6 cellular contexts compared by ENCODE assay signal in the genomic region with DNA sequence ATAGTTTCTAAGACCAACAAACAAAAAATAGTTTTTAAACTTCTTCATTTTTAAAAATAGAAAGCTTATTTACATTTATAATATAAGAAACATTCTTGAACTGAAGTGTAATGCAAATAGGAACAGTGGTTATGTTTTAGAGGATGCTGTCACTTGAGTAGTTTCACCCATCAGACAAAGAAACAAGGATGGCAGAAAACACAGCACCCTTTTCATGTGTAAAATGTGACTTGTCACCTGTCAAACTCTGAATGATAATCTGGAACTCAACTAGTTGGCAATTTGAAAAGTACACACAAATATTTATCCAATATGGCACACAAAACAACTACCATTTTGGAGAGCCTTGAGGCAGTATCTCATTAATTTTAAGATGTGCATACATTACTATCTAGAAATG.
DNase-seq lines count a peak whose midpoint lies in the region; ATAC-seq, FAIRE-seq and TF ChIP-seq lines count a peak whose summit lies in the region.
"Not testable (repeated sequence)": the region's sequence is repeated elsewhere in the genome, so short reads cannot be mapped to it uniquely, and the experiment has no call there.

No MANE protein-coding gene starts in this region.

- not testable (repeated sequence) for H3K56ac ChIP-seq in H1 (replicated peaks; ENCODE audit: insufficient read length, low read depth, low read length)

- DNase-seq in D721Med (ENCODE audit: insufficient read length, low spot score); GM12891 (ENCODE audit: insufficient read length, low spot score); bronchial epithelial cell (ENCODE audit: low read depth); H1 (ENCODE audit: low read depth in 1 of 2, low spot score in 2 of 2): not testable (repeated sequence)

- TF ChIP-seq EP300 in H1 (IDR thresholded peaks at IDR 0.05; ENCODE audit: borderline replicate concordance in 1 of 2, low read depth in 2 of 2, low read length in 2 of 2) = not testable (repeated sequence)
- peak; percentile 90 for TF ChIP-seq EP300 in neural cell (conservative IDR thresholded peaks at IDR 0.05; ENCODE audit: poor library complexity, severe bottlenecking)

- not testable (repeated sequence) for H3K14ac ChIP-seq in H1 (ENCODE audit: insufficient read length)

- H2AK5ac ChIP-seq in H1 (ENCODE audit: low read depth, low read length) = not testable (repeated sequence)

- H2BK5ac ChIP-seq in H1 (ENCODE audit: low read depth, low read length) = not testable (repeated sequence)

- not testable (repeated sequence) for H3K27me3 ChIP-seq in bronchial epithelial cell (ENCODE audit: control insufficient read depth, insufficient read depth, low read length); H1 (replicated peaks in 1 of 4; ENCODE audit: control insufficient read depth in 3 of 4, extremely low read depth in 1 of 4, insufficient read depth in 3 of 4, low read length in 3 of 4); neural cell (ENCODE audit: insufficient read depth, low read depth, low read length)

- not testable (repeated sequence) for H2BK15ac ChIP-seq in H1 (ENCODE audit: low read length)

- H4K8ac ChIP-seq in H1 (ENCODE audit: extremely low read depth, insufficient read depth, low read length) = not testable (repeated sequence)

- POLR2A ChIA-PET in H1 (lab: Charles Lee; ENCODE audit: partially characterized antibody) = not testable (repeated sequence)

- not testable (repeated sequence) for H3K4me2 ChIP-seq in H1 (ENCODE audit: insufficient read depth in 1 of 2, low read depth in 2 of 2, low read length in 2 of 2); neural cell (ENCODE audit: low read length)

- H3K9ac ChIP-seq in H1 (replicated peaks in 1 of 4; ENCODE audit: extremely low read depth in 1 of 4, low read depth in 3 of 4, low read length in 3 of 4); neural cell (ENCODE audit: low read length): not testable (repeated sequence)

- not testable (repeated sequence) for TF ChIP-seq POLR2A in GM12891 (IDR thresholded peaks at IDR 0.05; ENCODE audit: low read depth, low read length); H1 (IDR thresholded peaks at IDR 0.05; ENCODE audit: control extremely low read depth in 1 of 2, low read depth in 2 of 2, low read length in 2 of 2)

- H2BK12ac ChIP-seq in H1 (ENCODE audit: low read depth, low read length) = not testable (repeated sequence)

- H4K5ac ChIP-seq in H1 (ENCODE audit: insufficient read length, low read depth, low read length) = not testable (repeated sequence)

- H4K91ac ChIP-seq in H1 (replicated peaks; ENCODE audit: insufficient read length, low read length) = not testable (repeated sequence)

- not testable (repeated sequence) for H3K23me2 ChIP-seq in H1 (ENCODE audit: low read depth, low read length)

- not testable (repeated sequence) for H2BK120ac ChIP-seq in H1 (replicated peaks; ENCODE audit: low read depth, low read length)

- not testable (repeated sequence) for H3K79me2 ChIP-seq in H1 (ENCODE audit: control insufficient read depth in 1 of 2, insufficient read depth in 2 of 2, low read length in 2 of 2); neural cell (replicated peaks; ENCODE audit: insufficient read depth, low read length)

- not testable (repeated sequence) for H4K20me1 ChIP-seq in H1 (replicated peaks in 1 of 2; ENCODE audit: control insufficient read depth in 1 of 2, insufficient read depth in 2 of 2, low read length in 2 of 2); neural cell (ENCODE audit: insufficient read depth)

- H3K27ac ChIP-seq in H1 (ENCODE audit: low read depth, low read length) = not testable (repeated sequence)
- H3K27ac ChIP-seq in neural cell (ENCODE audit: low read length) = peak overlapping the region; percentile 38

- not testable (repeated sequence) for H3K23ac ChIP-seq in H1 (ENCODE audit: insufficient read length)

- not testable (repeated sequence) for H2AFZ ChIP-seq in H1 (ENCODE audit: low read length); neural cell (ENCODE audit: low read depth, low read length)

- H2BK20ac ChIP-seq in H1 (ENCODE audit: low read length) = not testable (repeated sequence)

- H3K79me1 ChIP-seq in H1 (ENCODE audit: low read depth, low read length) = not testable (repeated sequence)

- H3K4me3 ChIP-seq in bronchial epithelial cell (ENCODE audit: low read depth, low read length); H1 (ENCODE audit: extremely low read depth in 1 of 4, insufficient read depth in 2 of 4, low read depth in 3 of 4, low read length in 4 of 4); neural cell (ENCODE audit: low read length): not testable (repeated sequence)

- TF ChIP-seq CTCF in D721Med (IDR thresholded peaks at IDR 0.05; ENCODE audit: insufficient read depth, missing control alignments); bronchial epithelial cell (IDR thresholded peaks at IDR 0.05; ENCODE audit: insufficient read depth, low read length, severe bottlenecking); H1 (IDR thresholded peaks at IDR 0.05; ENCODE audit: control extremely low read depth in 1 of 3, insufficient read depth in 1 of 3, low read depth in 1 of 3, low read length in 3 of 3); neural cell (IDR thresholded peaks at IDR 0.05; ENCODE audit: poor library complexity, severe bottlenecking): not testable (repeated sequence)

- not testable (repeated sequence) for TF ChIP-seq RAD21 in H1 (IDR thresholded peaks at IDR 0.05 in 1 of 2, conservative IDR thresholded peaks at IDR 0.05 in 1 of 2; ENCODE audit: low read depth in 2 of 2, low read length in 2 of 2); neural cell (conservative IDR thresholded peaks at IDR 0.05)

- FAIRE-seq in D721Med (lab: Jason Lieb, UNC) (peak; percentile 84), GM12891 (lab: Jason Lieb, UNC) (peak; percentile 66), bronchial epithelial cell (lab: Jason Lieb, UNC) (peak; percentile 40), H1 (lab: Jason Lieb, UNC) (peak; percentile 19)

- H3K18ac ChIP-seq in H1 (ENCODE audit: extremely low read depth, low read length) = not testable (repeated sequence)

- H3K36me3 ChIP-seq in bronchial epithelial cell (ENCODE audit: control insufficient read depth, insufficient read depth, low read length); H1 (ENCODE audit: control insufficient read depth in 2 of 4, insufficient read depth in 4 of 4, low read length in 3 of 4); neural cell (ENCODE audit: insufficient read depth, low read length): not testable (repeated sequence)

- H3K9me3 ChIP-seq in H1 (ENCODE audit: insufficient read depth in 2 of 2, low read depth in 1 of 2, low read length in 1 of 2); neural cell (ENCODE audit: low read length): not testable (repeated sequence)

- CTCF ChIA-PET in H1 (lab: Charles Lee; ENCODE audit: partially characterized antibody) = not testable (repeated sequence)

- H3F3A ChIP-seq in neural cell (ENCODE audit: insufficient read depth, low read length, poor library complexity, severe bottlenecking) = not testable (repeated sequence)

- H3K9me2 ChIP-seq in neural cell (ENCODE audit: insufficient read depth, low read length) = not testable (repeated sequence)

- H3K4me1 ChIP-seq in H1 (replicated peaks in 1 of 4; ENCODE audit: control insufficient read depth in 3 of 4, insufficient read depth in 4 of 4, low read length in 3 of 4) = not testable (repeated sequence)

- ATAC-seq in GM18867 (IDR thresholded peaks at IDR 0.05; ENCODE audit: unreplicated experiment) = peak; percentile 50

- not testable (repeated sequence) for H3K4ac ChIP-seq in H1 (replicated peaks; ENCODE audit: insufficient read length, low read depth, low read length)

TF ChIP-seq in neural cell, 6 proteins besides CTCF, POLR2A, EP300 and RAD21:
- peak; percentile 58 for TF ChIP-seq POLR2AphosphoS5 (IDR thresholded peaks at IDR 0.05)
TF ChIP-seq in neural cell: peak in this region for 1; not testable (repeated sequence) for 5.
